16 cellular contexts compared by ENCODE assay signal in genomic region chr6:168128631-168129291, GRCh38. TPM values are rescaled to one million over a fixed set of nuclear protein-coding genes. Genes with fewer than 3 reads are reported as not detected.
"Had no signal": no experiment of that assay in that cellular context is flagged by ENCODE, and none has a peak within 500 bp of the region (broad histone marks: within the 10 kb centered on the region; RNA-seq: fewer than 3 reads in every experiment).

No MANE protein-coding gene starts in this region.

- ATAC-seq: activated naive CD8-positive, alpha-beta T cell treated with anti-CD3 and anti-CD28 coated beads, Interleukin-2, amount 50 U/mL, for 24 hours; gastroesophageal sphincter; heart left ventricle; lower lobe of right lung; WTC11 had no signal

- H3K27ac ChIP-seq: brain microvascular endothelial cell, coronary artery, gastroesophageal sphincter, heart left ventricle, lower lobe of right lung, spleen had no signal

- DNase-seq: activated CD4-positive, alpha-beta memory T cell treated with anti-CD3 and anti-CD28 coated beads, Interleukin-2, amount 10 ng/mL, durations not matched to agents 7 days and 5 days; activated CD4-positive, alpha-beta T cell treated with anti-CD3 and anti-CD28 coated beads for 48 hours; activated effector memory CD4-positive, alpha-beta T cell treated with Interleukin-2 at 50 U/mL for 16 hours; activated naive CD4-positive, alpha-beta T cell treated with anti-CD3 and anti-CD28 coated beads, Interleukin-2, amount 10 ng/mL, durations not matched to agents 7 days and 5 days; activated naive CD8-positive, alpha-beta T cell treated with anti-CD3 and anti-CD28 coated beads, Interleukin-2, amount 50 U/mL, for 24 hours; anterior cingulate cortex; brain microvascular endothelial cell; heart left ventricle; lower lobe of right lung; spleen; stimulated activated CD8-positive, alpha-beta memory T cell treated with anti-CD3 and anti-CD28 coated beads, Interleukin-4, amount 100 ng/mL, for 48 hours; stimulated activated naive CD4-positive, alpha-beta T cell had no signal

- H3K9me3 ChIP-seq: gastroesophageal sphincter, heart left ventricle, lower lobe of right lung, spleen had no signal

- H3K27me3 ChIP-seq: brain microvascular endothelial cell, heart left ventricle had no signal

- H3K36me3 ChIP-seq: brain microvascular endothelial cell, gastroesophageal sphincter, heart left ventricle, lower lobe of right lung, spleen had no signal

- H3K4me3 ChIP-seq: coronary artery, gastroesophageal sphincter, heart left ventricle, lower lobe of right lung, spleen had no signal

RNA-seq across cellular contexts. Expression of gene FRMD1, which starts 49.7 kb away (rescaled TPM):
- total RNA-seq: activated CD4-positive, alpha-beta memory T cell treated with anti-CD3 and anti-CD28 coated beads, Interleukin-2, amount 10 ng/mL, durations not matched to agents 7 days and 5 days; lower lobe of right lung; pulmonary artery endothelial cell had no signal
